1 cellular context compared by ENCODE assay signal in genomic region chr17:17570798-17571716, GRCh38.
TF ChIP-seq lines count a peak whose summit lies in the region.

No MANE protein-coding gene starts in this region.

TF ChIP-seq in HepG2, 621 proteins besides CTCF, POLR2A, EP300 and RAD21 (continued from another document and continues in another):
- TF ChIP-seq ZNF747 (CRISPR knock-in tag; IDR thresholded peaks at IDR 0.05; ENCODE audit: borderline replicate concordance) (0 out of 2 replicates have a peak, but pooled peaks have one; percentile 31), ZNF792 (CRISPR knock-in tag; IDR thresholded peaks at IDR 0.05) (0 out of 2 replicates have a peak, but pooled peaks have one; percentile 45), ZNF609 (CRISPR knock-in tag; IDR thresholded peaks at IDR 0.05; ENCODE audit: borderline replicate concordance) (peak; percentile 67; the same call in 1 of the 2 replicates), KAT8 (CRISPR knock-in tag; IDR thresholded peaks at IDR 0.05) (peak; percentile 31; the same call in 1 of the 2 replicates), SAP130 (CRISPR knock-in tag; IDR thresholded peaks at IDR 0.05; ENCODE audit: low read depth) (peak; percentile 86), CENPT (CRISPR knock-in tag; IDR thresholded peaks at IDR 0.05; ENCODE audit: low read depth) (no peak), TBX2 (CRISPR knock-in tag; IDR thresholded peaks at IDR 0.05; ENCODE audit: borderline replicate concordance) (peak; percentile 72; the same call in 1 of the 2 replicates), KLF12 (CRISPR knock-in tag; IDR thresholded peaks at IDR 0.05; ENCODE audit: borderline replicate concordance) (no peak), CENPBD1 (CRISPR knock-in tag; IDR thresholded peaks at IDR 0.05; ENCODE audit: borderline replicate concordance, low read depth) (no peak), PATZ1 (CRISPR knock-in tag; IDR thresholded peaks at IDR 0.05) (0 out of 2 replicates have a peak, but pooled peaks have one; percentile 25), HOXA3 (CRISPR knock-in tag; IDR thresholded peaks at IDR 0.05) (peak; percentile 50; the same call in 1 of the 2 replicates), ZNF12 (CRISPR knock-in tag; IDR thresholded peaks at IDR 0.05) (peak; percentile 44; the same call in 1 of the 2 replicates), NRL (CRISPR knock-in tag; IDR thresholded peaks at IDR 0.05; ENCODE audit: borderline replicate concordance) (no peak; the same call in 1 of the 2 replicates), PLRG1 (conservative IDR thresholded peaks at IDR 0.05) (no peak), ZNF724P (CRISPR knock-in tag; IDR thresholded peaks at IDR 0.05; ENCODE audit: borderline replicate concordance) (0 out of 2 replicates have a peak, but pooled peaks have one; percentile 21), ZNF431 (CRISPR knock-in tag; IDR thresholded peaks at IDR 0.05; ENCODE audit: borderline replicate concordance, low read depth) (no peak), ZNF180 (CRISPR knock-in tag; IDR thresholded peaks at IDR 0.05; ENCODE audit: borderline replicate concordance, low read depth) (no peak), MEIS2 (CRISPR knock-in tag; IDR thresholded peaks at IDR 0.05) (peak; percentile 63; the same call in 1 of the 2 replicates), ZFP1 (CRISPR knock-in tag; IDR thresholded peaks at IDR 0.05) (no peak), ZNF143 (CRISPR knock-in tag; IDR thresholded peaks at IDR 0.05) (no peak), U2AF1 (optimal IDR thresholded peaks at IDR 0.05; ENCODE audit: low read depth, low read length) (no peak), ZNF430 (CRISPR knock-in tag; IDR thresholded peaks at IDR 0.05) (no peak), MLX (CRISPR knock-in tag; IDR thresholded peaks at IDR 0.05) (peak; percentile 79), SOX5 (CRISPR knock-in tag; IDR thresholded peaks at IDR 0.05; ENCODE audit: borderline replicate concordance) (peak; percentile 76; the same call in 1 of the 2 replicates), PHF21A (CRISPR knock-in tag; IDR thresholded peaks at IDR 0.05) (peak; percentile 56; the same call in 1 of the 2 replicates), RORA (CRISPR knock-in tag; IDR thresholded peaks at IDR 0.05) (no peak), FOXA3 (CRISPR knock-in tag; IDR thresholded peaks at IDR 0.05) (peak; percentile 76), ZBTB40 (IDR thresholded peaks at IDR 0.05) (no peak), ZBTB40 (CRISPR knock-in tag; IDR thresholded peaks at IDR 0.05) (peak; percentile 54), POLR2AphosphoS5 (IDR thresholded peaks at IDR 0.05; ENCODE audit: low read depth, low read length) (peak; percentile 52), BCL6 (CRISPR knock-in tag; IDR thresholded peaks at IDR 0.05) (peak; percentile 57), KDM6A (CRISPR knock-in tag; IDR thresholded peaks at IDR 0.05; ENCODE audit: low read depth) (peak; percentile 49; the same call in 1 of the 2 replicates), KAT7 (CRISPR knock-in tag; IDR thresholded peaks at IDR 0.05; ENCODE audit: borderline replicate concordance) (peak; percentile 48; the same call in 1 of the 2 replicates), LBX2 (CRISPR knock-in tag; IDR thresholded peaks at IDR 0.05; ENCODE audit: borderline replicate concordance) (0 out of 2 replicates have a peak, but pooled peaks have one; percentile 47), ZNF773 (CRISPR knock-in tag; IDR thresholded peaks at IDR 0.05; ENCODE audit: borderline replicate concordance) (no peak), SKIL (CRISPR knock-in tag; IDR thresholded peaks at IDR 0.05; ENCODE audit: borderline replicate concordance) (peak; percentile 71; the same call in 1 of the 2 replicates), NFKBIZ (CRISPR knock-in tag; IDR thresholded peaks at IDR 0.05) (no peak), ZNF713 (CRISPR knock-in tag; IDR thresholded peaks at IDR 0.05) (0 out of 2 replicates have a peak, but pooled peaks have one; percentile 77), NCOA2 (CRISPR knock-in tag; IDR thresholded peaks at IDR 0.05) (peak; percentile 55), MBD4 (IDR thresholded peaks at IDR 0.05; ENCODE audit: borderline replicate concordance, low read length) (no peak)
